ENCODE assay signal across 2 cellular contexts in the genomic region with DNA sequence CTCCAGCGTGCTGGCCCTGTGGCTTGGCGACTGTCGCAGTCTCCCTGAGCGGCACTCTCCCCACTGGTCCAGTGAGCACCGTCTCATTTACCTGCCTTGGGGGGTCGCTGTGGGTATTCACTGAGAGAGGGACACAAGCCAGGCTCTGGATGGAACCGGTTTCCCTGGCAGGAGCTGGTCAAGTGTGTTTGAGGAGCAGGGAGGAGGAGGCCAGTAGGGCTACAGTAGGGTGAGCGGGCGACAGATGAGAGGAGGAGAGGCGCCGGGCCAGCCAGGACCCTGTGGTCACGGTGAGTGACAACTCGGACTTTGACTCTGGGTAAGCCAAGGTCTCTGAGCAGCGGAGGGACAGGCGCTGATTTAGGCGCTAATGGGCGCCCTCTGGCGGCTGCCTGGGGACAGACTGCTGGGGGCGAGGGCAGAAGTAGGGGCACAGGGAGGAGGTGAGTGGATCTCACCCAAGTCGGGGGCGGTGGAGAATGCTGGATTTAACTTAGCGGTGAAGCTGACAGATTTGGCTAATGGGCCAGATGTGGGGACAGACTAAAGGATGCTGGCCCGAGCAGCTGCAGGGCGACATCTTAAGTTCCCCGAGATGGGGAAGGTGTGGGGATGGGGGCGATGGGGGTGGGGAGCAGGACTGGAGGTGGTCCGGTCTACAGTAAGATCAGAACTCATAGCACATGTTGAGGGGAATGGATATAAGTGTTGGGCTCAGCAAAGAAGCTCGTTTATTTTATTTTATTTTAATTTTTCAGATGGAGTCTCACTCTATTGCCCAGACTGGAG.
A peak's percentile ranks its signal among the peaks of the same experiment; 100 is the strongest.
TF ChIP-seq lines count a peak whose summit lies in the region.

No MANE protein-coding gene starts in this region.

TF ChIP-seq in Ishikawa, 13 proteins besides CTCF, POLR2A, EP300 and RAD21:
- peak; percentile 29; the same call in 1 of the 2 replicates for TF ChIP-seq ZBTB7A (IDR thresholded peaks at IDR 0.05; ENCODE audit: low read depth)
- TF ChIP-seq NFIC (IDR thresholded peaks at IDR 0.05) = 0 out of 2 replicates have a peak, but pooled peaks have one; percentile 24
- TF ChIP-seq CREB1 (IDR thresholded peaks at IDR 0.05; ENCODE audit: low read depth) = no peak
TF ChIP-seq in Ishikawa: peak in this region for 2.

TF ChIP-seq in neural cell, 6 proteins besides CTCF, POLR2A, EP300 and RAD21:
- no peak for TF ChIP-seq POLR2AphosphoS5 (IDR thresholded peaks at IDR 0.05)
- peak; percentile 71 for TF ChIP-seq SMC3 (conservative IDR thresholded peaks at IDR 0.05; ENCODE audit: poor library complexity)
